In the genomic region with DNA sequence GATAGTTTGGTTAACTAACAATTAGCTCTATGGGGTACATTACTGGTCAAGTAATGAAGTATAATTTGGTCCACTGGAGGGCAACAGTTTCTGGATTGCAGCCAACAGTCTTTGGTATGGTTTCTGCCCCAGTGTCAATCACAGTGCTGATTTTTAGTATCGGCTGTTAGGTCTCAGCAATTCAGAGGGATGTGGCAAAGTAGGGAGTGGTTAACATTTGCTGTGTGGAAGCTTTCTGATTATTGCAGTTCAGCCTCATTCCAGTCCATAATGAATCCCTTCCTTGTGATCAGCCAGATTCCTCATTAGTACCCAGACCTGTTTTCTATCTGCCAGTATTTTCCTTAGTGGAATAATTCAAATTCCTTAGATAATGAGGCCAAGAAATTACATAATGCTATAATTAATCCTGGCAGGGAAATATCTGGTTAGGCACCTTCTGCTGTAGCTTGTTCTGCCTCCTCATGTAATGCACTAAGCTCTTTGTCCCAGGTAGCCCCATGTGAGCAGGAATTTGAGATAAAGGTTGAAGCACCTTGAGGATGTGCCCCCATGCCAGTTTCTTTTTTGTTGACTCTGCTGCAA, we compare ENCODE assay signal across 9 cellular contexts. TPM values are rescaled to one million over a fixed set of nuclear protein-coding genes. Genes with fewer than 3 reads are reported as not detected.
A peak's percentile ranks its signal among the peaks of the same experiment; 100 is the strongest.
DNase-seq lines count a peak whose midpoint lies in the region.
"Had no signal": no experiment of that assay in that cellular context is flagged by ENCODE, and none has a peak within 500 bp of the region (broad histone marks: within the 10 kb centered on the region; RNA-seq: fewer than 3 reads in every experiment).

No MANE protein-coding gene starts in this region.

- H3K4me3 Mint-ChIP-seq in activated naive CD8-positive, alpha-beta T cell treated with anti-CD3 and anti-CD28 coated beads for 36 hours, result no peak overlapping the region
- H3K4me3 Mint-ChIP-seq in activated CD4-positive, alpha-beta memory T cell treated with anti-CD3 and anti-CD28 coated beads for 36 hours, result no peak overlapping the region
- H3K4me3 Mint-ChIP-seq: IgD-negative memory B cell had no signal

- intact Hi-C loops in activated CD4-positive, alpha-beta memory T cell treated with anti-CD3 and anti-CD28 coated beads for 36 hours (cut with micrococcal nuclease), result no loop called here

- no peak overlapping the region for H3K27ac Mint-ChIP-seq in activated naive CD8-positive, alpha-beta T cell treated with anti-CD3 and anti-CD28 coated beads for 36 hours
- no peak overlapping the region for H3K27ac Mint-ChIP-seq in activated CD4-positive, alpha-beta memory T cell treated with anti-CD3 and anti-CD28 coated beads for 36 hours
- H3K27ac Mint-ChIP-seq: IgD-negative memory B cell had no signal

- POLR2A ChIA-PET in activated CD4-positive, alpha-beta memory T cell treated with anti-CD3 and anti-CD28 coated beads for 36 hours (lab: Charles Lee), result no interaction called here

- CTCF ChIA-PET in activated CD4-positive, alpha-beta memory T cell treated with anti-CD3 and anti-CD28 coated beads for 36 hours (lab: Charles Lee), result interaction anchor here (1.0 kb wide), 1 partner anchor 14 kb away, joined by 3 read pairs; no protein-coding TSS in a partner anchor

- no peaks in the 10 kb centered on the region for H3K36me3 Mint-ChIP-seq in activated naive CD8-positive, alpha-beta T cell treated with anti-CD3 and anti-CD28 coated beads for 36 hours
- no peaks in the 10 kb centered on the region for H3K36me3 Mint-ChIP-seq in activated CD4-positive, alpha-beta memory T cell treated with anti-CD3 and anti-CD28 coated beads for 36 hours
- H3K36me3 Mint-ChIP-seq: IgD-negative memory B cell had no signal

- peaks cover 5% of the 10 kb centered on the region for H3K27me3 Mint-ChIP-seq in activated naive CD8-positive, alpha-beta T cell treated with anti-CD3 and anti-CD28 coated beads for 36 hours
- no peaks in the 10 kb centered on the region for H3K27me3 Mint-ChIP-seq in activated CD4-positive, alpha-beta memory T cell treated with anti-CD3 and anti-CD28 coated beads for 36 hours

- H3K4me1 Mint-ChIP-seq in activated naive CD8-positive, alpha-beta T cell treated with anti-CD3 and anti-CD28 coated beads for 36 hours, result no peaks in the 10 kb centered on the region
- H3K4me1 Mint-ChIP-seq in activated CD4-positive, alpha-beta memory T cell treated with anti-CD3 and anti-CD28 coated beads for 36 hours (ENCODE audit: low read depth), result no peaks in the 10 kb centered on the region
- H3K4me1 Mint-ChIP-seq: IgD-negative memory B cell had no signal

- DNase-seq in ELR (ENCODE audit: low read depth), result peak; percentile 64
- DNase-seq in NCI-H146 (lab: John Stamatoyannopoulos, UW), result peak; percentile 65
- peak; percentile 46 for DNase-seq in cerebellar cortex (ENCODE audit: low spot score)
- DNase-seq in lung microvascular endothelial cell (ENCODE audit: low read depth in 2 of 2), result peak; percentile 16 to 24
- DNase-seq in activated naive CD8-positive, alpha-beta T cell treated with anti-CD3 and anti-CD28 coated beads for 36 hours, result no peak
- no peak for DNase-seq in NCI-H2196 treated with DMSO at 0.1 percent for 48 hours (lab: John Stamatoyannopoulos, UW; ENCODE audit: unreplicated experiment)
- no peak for DNase-seq in activated CD4-positive, alpha-beta memory T cell treated with anti-CD3 and anti-CD28 coated beads for 36 hours
- DNase-seq in putamen (ENCODE audit: low spot score), result no peak

- no peaks in the 10 kb centered on the region for H3K9me3 Mint-ChIP-seq in activated naive CD8-positive, alpha-beta T cell treated with anti-CD3 and anti-CD28 coated beads for 36 hours
- no peaks in the 10 kb centered on the region for H3K9me3 Mint-ChIP-seq in activated CD4-positive, alpha-beta memory T cell treated with anti-CD3 and anti-CD28 coated beads for 36 hours
- H3K9me3 Mint-ChIP-seq: IgD-negative memory B cell had no signal

RNA-seq across cellular contexts. Expression of gene F3, which starts 14.0 kb away (rescaled TPM):
- 1.1 and 1.4 TPM in 2 replicates for total RNA-seq in lung microvascular endothelial cell
- under 1 TPM in 1 of 2 experiments, not detected in 1; 0.14 TPM for total RNA-seq in activated naive CD8-positive, alpha-beta T cell treated with anti-CD3 and anti-CD28 coated beads for 36 hours
- total RNA-seq in activated CD4-positive, alpha-beta memory T cell treated with anti-CD3 and anti-CD28 coated beads for 36 hours, result under 1 TPM; 0.15 to 0.33 TPM

Comparison
In these comparisons a context has a peak if more than half of its experiments do, and no peak if none do; other contexts are left out.
1. DNase-seq: peak in ELR (single experiment), NCI-H146 (single experiment), cerebellar cortex (single experiment) and lung microvascular endothelial cell (2 of 2); none in activated naive CD8-positive, alpha-beta T cell treated with anti-CD3 and anti-CD28 coated beads for 36 hours (single experiment), NCI-H2196 treated with DMSO at 0.1 percent for 48 hours (single experiment), activated CD4-positive, alpha-beta memory T cell treated with anti-CD3 and anti-CD28 coated beads for 36 hours (single experiment) and putamen (single experiment).